In genomic region chr17:42832934-42833770, GRCh38 we compare ENCODE assay signal across 1 cellular context.
TF ChIP-seq lines count a peak whose summit lies in the region.

TSS of gene PSME3 (plus strand) at chr17:42833397. CDS start at chr17:42833632, 235 bp downstream.

TF ChIP-seq in HCT116, 20 proteins besides CTCF, POLR2A, EP300 and RAD21 (continued from another document):
- TF ChIP-seq, protein P1, sequence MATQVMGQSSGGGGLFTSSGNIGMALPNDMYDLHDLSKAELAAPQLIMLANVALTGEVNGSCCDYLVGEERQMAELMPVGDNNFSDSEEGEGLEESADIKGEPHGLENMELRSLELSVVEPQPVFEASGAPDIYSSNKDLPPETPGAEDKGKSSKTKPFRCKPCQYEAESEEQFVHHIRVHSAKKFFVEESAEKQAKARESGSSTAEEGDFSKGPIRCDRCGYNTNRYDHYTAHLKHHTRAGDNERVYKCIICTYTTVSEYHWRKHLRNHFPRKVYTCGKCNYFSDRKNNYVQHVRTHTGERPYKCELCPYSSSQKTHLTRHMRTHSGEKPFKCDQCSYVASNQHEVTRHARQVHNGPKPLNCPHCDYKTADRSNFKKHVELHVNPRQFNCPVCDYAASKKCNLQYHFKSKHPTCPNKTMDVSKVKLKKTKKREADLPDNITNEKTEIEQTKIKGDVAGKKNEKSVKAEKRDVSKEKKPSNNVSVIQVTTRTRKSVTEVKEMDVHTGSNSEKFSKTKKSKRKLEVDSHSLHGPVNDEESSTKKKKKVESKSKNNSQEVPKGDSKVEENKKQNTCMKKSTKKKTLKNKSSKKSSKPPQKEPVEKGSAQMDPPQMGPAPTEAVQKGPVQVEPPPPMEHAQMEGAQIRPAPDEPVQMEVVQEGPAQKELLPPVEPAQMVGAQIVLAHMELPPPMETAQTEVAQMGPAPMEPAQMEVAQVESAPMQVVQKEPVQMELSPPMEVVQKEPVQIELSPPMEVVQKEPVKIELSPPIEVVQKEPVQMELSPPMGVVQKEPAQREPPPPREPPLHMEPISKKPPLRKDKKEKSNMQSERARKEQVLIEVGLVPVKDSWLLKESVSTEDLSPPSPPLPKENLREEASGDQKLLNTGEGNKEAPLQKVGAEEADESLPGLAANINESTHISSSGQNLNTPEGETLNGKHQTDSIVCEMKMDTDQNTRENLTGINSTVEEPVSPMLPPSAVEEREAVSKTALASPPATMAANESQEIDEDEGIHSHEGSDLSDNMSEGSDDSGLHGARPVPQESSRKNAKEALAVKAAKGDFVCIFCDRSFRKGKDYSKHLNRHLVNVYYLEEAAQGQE (IDR thresholded peaks at IDR 0.05; ENCODE audit: low read depth): no peak
- TF ChIP-seq EZH2phosphoT487 (IDR thresholded peaks at IDR 0.05; ENCODE audit: borderline replicate concordance) (no peak), TCF7L2 (IDR thresholded peaks at IDR 0.05; ENCODE audit: borderline replicate concordance, extremely low read depth, insufficient read depth, insufficient read length) (peak; percentile 62), MAX (IDR thresholded peaks at IDR 0.05) (peak; percentile 100), POLR2AphosphoS5 (IDR thresholded peaks at IDR 0.05; ENCODE audit: low read depth, low read length) (peak; percentile 93), SP1 (IDR thresholded peaks at IDR 0.05; ENCODE audit: low read depth) (peak; percentile 45; the same call in 1 of the 2 replicates)
